Comparison of ENCODE assay signal across 10 cellular contexts in the genomic region with DNA sequence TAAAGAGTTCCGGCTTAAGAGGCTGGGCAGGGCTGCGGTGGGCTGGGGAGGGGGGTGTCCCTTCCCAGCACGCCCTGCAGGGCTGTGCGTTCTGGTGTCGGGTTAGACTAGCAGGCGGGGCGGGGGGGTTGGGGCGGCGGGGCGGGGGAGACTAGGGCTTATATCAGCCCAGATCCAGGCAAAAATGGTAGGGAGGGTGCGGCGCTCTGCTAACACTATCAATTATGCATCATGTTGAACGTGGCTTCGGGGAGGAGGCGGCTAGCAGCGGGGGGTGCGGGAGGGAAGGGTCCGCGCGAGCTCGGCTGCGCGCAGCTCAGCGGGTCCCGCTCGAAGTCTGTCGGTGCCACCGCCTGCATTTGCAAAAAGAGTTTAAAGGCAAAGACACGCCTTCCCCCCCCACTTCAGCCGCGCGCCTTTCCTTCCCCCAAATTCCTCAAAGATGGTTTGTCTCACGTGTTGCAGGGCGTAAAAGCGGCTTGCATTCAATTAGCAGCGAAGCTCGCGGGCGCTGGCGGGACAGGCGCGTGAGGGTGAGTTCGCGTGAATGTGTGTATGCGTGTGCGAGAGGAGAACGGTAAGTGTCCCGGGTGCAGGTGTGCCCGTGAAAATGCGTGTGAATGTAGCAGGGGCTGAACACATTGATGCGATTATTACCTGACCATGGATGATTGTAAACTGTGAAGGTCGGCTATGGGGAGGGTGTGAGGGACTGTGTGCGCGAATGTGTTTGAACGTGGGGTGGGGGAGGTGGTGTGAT. TPM values are rescaled to one million over a fixed set of nuclear protein-coding genes. Genes with fewer than 3 reads are reported as not detected.
DNase-seq lines count a peak whose midpoint lies in the region; ATAC-seq and TF ChIP-seq lines count a peak whose summit lies in the region.
"Had no signal": no experiment of that assay in that cellular context is flagged by ENCODE, and none has a peak within 500 bp of the region (broad histone marks: within the 10 kb centered on the region; RNA-seq: fewer than 3 reads in every experiment).

Gene ISLR2, plus strand, starts transcription at position 498 of the 760 bp plus-strand sequence. CDS start 2,169 bp downstream, outside the sequence.

- 3 to 7% (median 3%) methylated on average over 43 to 55 of the region's 55 CpGs for WGBS in stomach, 5 donors

- H3K4me3 Mint-ChIP-seq in activated CD8-positive, alpha-beta memory T cell treated with anti-CD3 and anti-CD28 coated beads, Interleukin-2, amount 10 ng/mL, durations not matched to agents 7 days and 5 days, result peak within 1 kb of the TSS; percentile 0
- H3K4me3 Mint-ChIP-seq in activated CD8-positive, alpha-beta T cell treated with anti-CD3 and anti-CD28 coated beads for 36 hours, result no peak within 1 kb of the TSS

- H3K9ac ChIP-seq in iPS-15b (ENCODE audit: low read depth, low read length), result no peak within 1 kb of the TSS

- peaks cover 15% of the 10 kb centered on the region for H3K4me1 Mint-ChIP-seq in activated CD8-positive, alpha-beta memory T cell treated with anti-CD3 and anti-CD28 coated beads, Interleukin-2, amount 10 ng/mL, durations not matched to agents 7 days and 5 days
- H3K4me1 Mint-ChIP-seq in activated CD8-positive, alpha-beta T cell treated with anti-CD3 and anti-CD28 coated beads for 36 hours (ENCODE audit: low read depth), result peaks cover 30% of the 10 kb centered on the region

- no peaks in the 10 kb centered on the region for H3K9me3 Mint-ChIP-seq in activated CD8-positive, alpha-beta memory T cell treated with anti-CD3 and anti-CD28 coated beads, Interleukin-2, amount 10 ng/mL, durations not matched to agents 7 days and 5 days (ENCODE audit: low read depth)
- H3K9me3 Mint-ChIP-seq in activated CD8-positive, alpha-beta T cell treated with anti-CD3 and anti-CD28 coated beads for 36 hours, result no peaks in the 10 kb centered on the region

- H3K9me3 ChIP-seq in iPS-15b (ENCODE audit: control insufficient read depth, insufficient read depth, low read length) (no peaks in the 10 kb centered on the region), stomach (peaks cover 0 to 15% (median 3%) of the 10 kb centered on the region in 4 donors)

- H3K4me3 ChIP-seq in iPS-15b (ENCODE audit: low read depth, low read length) (peak within 1 kb of the TSS; percentile 58), stomach (peak within 1 kb of the TSS in 3 of 4 donors; percentile 9 to 22 (median 12))

- H3K27ac ChIP-seq in stomach, result no peak within 1 kb of the TSS
- H3K27ac ChIP-seq: VCaP had no signal

- H3K36me3 Mint-ChIP-seq in activated CD8-positive, alpha-beta memory T cell treated with anti-CD3 and anti-CD28 coated beads, Interleukin-2, amount 10 ng/mL, durations not matched to agents 7 days and 5 days, result no peaks in the 10 kb centered on the region
- no peaks in the 10 kb centered on the region for H3K36me3 Mint-ChIP-seq in activated CD8-positive, alpha-beta T cell treated with anti-CD3 and anti-CD28 coated beads for 36 hours (ENCODE audit: low read depth)

- peak within 1 kb of the TSS; percentile 41 for H3K27ac Mint-ChIP-seq in activated CD8-positive, alpha-beta memory T cell treated with anti-CD3 and anti-CD28 coated beads, Interleukin-2, amount 10 ng/mL, durations not matched to agents 7 days and 5 days
- H3K27ac Mint-ChIP-seq in activated CD8-positive, alpha-beta T cell treated with anti-CD3 and anti-CD28 coated beads for 36 hours, result no peak within 1 kb of the TSS

- TF ChIP-seq EP300 in stomach (IDR thresholded peaks at IDR 0.05), result no peak

- H3K27me3 ChIP-seq in iPS-15b (ENCODE audit: control insufficient read depth, insufficient read depth, low read length) (peaks cover 97% of the 10 kb centered on the region), stomach (peaks cover 59 to 100% (median 95%) of the 10 kb centered on the region in 3 donors)

- POLR2A ChIA-PET in activated CD8-positive, alpha-beta T cell treated with anti-CD3 and anti-CD28 coated beads for 36 hours (lab: Charles Lee), result interaction anchor here (0.7 to 1.0 kb wide), 2 partner anchors 29 to 166 kb away, joined by 3 read pairs; no protein-coding TSS in a partner anchor

- CTCF ChIA-PET in activated CD8-positive, alpha-beta memory T cell treated with anti-CD3 and anti-CD28 coated beads, Interleukin-2, amount 10 ng/mL, durations not matched to agents 7 days and 5 days (lab: Charles Lee), result interaction anchor here (0.9 to 3.3 kb wide), 4 partner anchors 177 to 192 kb away, joined by 3 to 25 read pairs (median 22); no protein-coding TSS in a partner anchor
- CTCF ChIA-PET in activated CD8-positive, alpha-beta T cell treated with anti-CD3 and anti-CD28 coated beads for 36 hours (lab: Charles Lee), result interaction anchor here (1.3 to 3.4 kb wide), 4 partner anchors 20 to 191 kb away, joined by 3 to 67 read pairs (median 5); no protein-coding TSS in a partner anchor

- TF ChIP-seq POLR2A in stomach (IDR thresholded peaks at IDR 0.05), result no peak

- DNase-seq in activated CD8-positive, alpha-beta memory T cell treated with anti-CD3 and anti-CD28 coated beads, Interleukin-2, amount 10 ng/mL, durations not matched to agents 7 days and 5 days, result no peak
- DNase-seq in activated CD8-positive, alpha-beta memory T cell treated with anti-CD3 and anti-CD28 coated beads for 24 hours, result no peak
- peak; percentile 11 for DNase-seq in activated CD8-positive, alpha-beta T cell treated with anti-CD3 and anti-CD28 coated beads for 36 hours
- DNase-seq in stomach (no peak), superior temporal gyrus (ENCODE audit: extremely low spot score) (no peak), medulla oblongata (ENCODE audit: extremely low spot score) (no peak)
- DNase-seq in stimulated activated naive CD4-positive, alpha-beta T cell treated with Interleukin-2 at 50 U/mL for 16 hours (lab: John Stamatoyannopoulos, UW), result no peak
- DNase-seq: DMS153 had no signal

- H3K4me1 ChIP-seq in iPS-15b (ENCODE audit: control insufficient read depth, insufficient read depth, low read length), result peaks cover 25% of the 10 kb centered on the region
- peaks cover 37 to 74% (median 55%) of the 10 kb centered on the region in 4 donors for H3K4me1 ChIP-seq in stomach

- intact Hi-C loops in activated CD8-positive, alpha-beta T cell treated with anti-CD3 and anti-CD28 coated beads for 36 hours (cut with micrococcal nuclease), result no loop called here
- intact Hi-C loops in stomach (cut with DNase I; ENCODE audit: low total_unique reads), result no loop called here

- H3K36me3 ChIP-seq in iPS-15b (ENCODE audit: control insufficient read depth, insufficient read depth, low read length), result peaks cover 2% of the 10 kb centered on the region
- no peaks in the 10 kb centered on the region for H3K36me3 ChIP-seq in stomach

- no peak for ATAC-seq in activated CD8-positive, alpha-beta memory T cell treated with anti-CD3 and anti-CD28 coated beads, Interleukin-2, amount 10 ng/mL, durations not matched to agents 7 days and 5 days
- ATAC-seq in activated CD8-positive, alpha-beta T cell treated with anti-CD3 and anti-CD28 coated beads for 36 hours, result no peak

- H3K27me3 Mint-ChIP-seq in activated CD8-positive, alpha-beta memory T cell treated with anti-CD3 and anti-CD28 coated beads, Interleukin-2, amount 10 ng/mL, durations not matched to agents 7 days and 5 days, result peaks cover 83% of the 10 kb centered on the region
- peaks cover 83% of the 10 kb centered on the region for H3K27me3 Mint-ChIP-seq in activated CD8-positive, alpha-beta T cell treated with anti-CD3 and anti-CD28 coated beads for 36 hours

- TF ChIP-seq CTCF in activated CD8-positive, alpha-beta T cell treated with anti-CD3 and anti-CD28 coated beads for 36 hours (IDR thresholded peaks at IDR 0.05), result no peak
- TF ChIP-seq CTCF in stomach (IDR thresholded peaks at IDR 0.05), result no peak

RNA-seq across cellular contexts. Expression of gene ISLR2, which starts in this region (rescaled TPM):
- under 1 TPM; 0.14 to 0.20 TPM for total RNA-seq in activated CD8-positive, alpha-beta memory T cell treated with anti-CD3 and anti-CD28 coated beads, Interleukin-2, amount 10 ng/mL, durations not matched to agents 7 days and 5 days
- not detected for total RNA-seq in activated CD8-positive, alpha-beta T cell treated with anti-CD3 and anti-CD28 coated beads for 36 hours
- 1 to 10 TPM in 2 of 5 donors, under 1 TPM in 1, not detected in 2; 0.29 to 4.4 (median 1.0) TPM for total RNA-seq in stomach
- polyA plus RNA-seq in stomach, result under 1 TPM in 2 of 3 donors, not detected in 1; 0.19 to 0.30 TPM

Comparison
In these comparisons a context has a peak if more than half of its experiments do, and no peak if none do; other contexts are left out.
1. Peak in DNase-seq in activated CD8-positive, alpha-beta T cell treated with anti-CD3 and anti-CD28 coated beads for 36 hours; RNA of the gene not detected or under 1 TPM.